Comparison of ENCODE assay signal across 1 cellular context in genomic region chr20:57679113-57679512, GRCh38.
TF ChIP-seq lines count a peak whose summit lies in the region.

No MANE protein-coding gene starts in this region.

TF ChIP-seq in H1, 55 proteins besides CTCF, POLR2A, EP300 and RAD21:
- TF ChIP-seq FOSL1 (IDR thresholded peaks at IDR 0.05; ENCODE audit: insufficient read depth, low read depth, low read length) (no peak), JUND (IDR thresholded peaks at IDR 0.05; ENCODE audit: low read length) (no peak), CBX5 (IDR thresholded peaks at IDR 0.05; ENCODE audit: low read depth, low read length) (no peak), KDM1A (IDR thresholded peaks at IDR 0.05; ENCODE audit: borderline replicate concordance, low read length) (peak; percentile 91), HDAC2 (IDR thresholded peaks at IDR 0.05; ENCODE audit: borderline replicate concordance in 1 of 2, low read depth in 2 of 2, low read length in 2 of 2) (0 out of 4 replicates have a peak, but pooled peaks of 1 of the 2 experiments have one; percentile 41), POLR2AphosphoS5 (IDR thresholded peaks at IDR 0.05; ENCODE audit: low read depth, low read length) (no peak), SIX5 (IDR thresholded peaks at IDR 0.05; ENCODE audit: low read depth, low read length) (no peak), TAF1 (IDR thresholded peaks at IDR 0.05; ENCODE audit: low read depth, low read length) (no peak), CTBP2 (IDR thresholded peaks at IDR 0.05; ENCODE audit: borderline replicate concordance, insufficient read depth, insufficient read length, low read length) (no peak)
